In the genomic region with DNA sequence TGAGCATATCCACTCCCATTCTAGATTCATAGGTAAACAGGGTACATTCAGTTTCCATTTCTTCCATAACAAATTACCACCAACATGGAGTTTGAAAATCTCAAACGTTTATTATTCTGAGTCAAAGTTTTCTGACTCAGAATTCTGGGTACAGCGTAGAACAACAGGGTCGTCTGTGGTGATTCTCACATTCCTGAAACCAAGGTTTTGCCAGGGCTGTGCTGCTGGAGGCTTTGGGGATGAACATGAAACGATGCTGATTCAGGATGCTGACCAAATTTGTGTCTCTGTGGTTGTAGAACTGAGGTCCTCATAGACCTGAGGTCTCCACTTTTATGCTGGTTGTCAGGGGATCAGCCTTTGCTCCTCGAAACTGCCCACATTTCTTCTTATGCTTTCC, we compare ENCODE assay signal across 16 cellular contexts.
DNase-seq lines count a peak whose midpoint lies in the region; ATAC-seq and TF ChIP-seq lines count a peak whose summit lies in the region.
"Had no signal": no experiment of that assay in that cellular context is flagged by ENCODE, and none has a peak within 500 bp of the region (broad histone marks: within the 10 kb centered on the region; RNA-seq: fewer than 3 reads in every experiment).

No MANE protein-coding gene starts in this region.

- DNase-seq in activated T-cell treated with anti-CD3 and anti-CD28 coated beads, Interleukin-2, amount 50 U/mL, for 72 hours = no peak
- no peak for DNase-seq in activated T-cell treated with anti-CD3 and anti-CD28 coated beads for 4 hours
- DNase-seq in MM.1S = no peak
- peak; percentile 33 for DNase-seq in choroid plexus epithelial cell (ENCODE audit: low read depth)
- no peak for DNase-seq in NCI-H446 treated with DMSO at 0.1 percent for 48 hours (lab: John Stamatoyannopoulos, UW)
- DNase-seq in hypothalamus (lab: John Stamatoyannopoulos, UW) = no peak
- DNase-seq: 8988T, C1 segment of cervical spinal cord, HCEC 1CT, NCI-H1092 treated with DMSO at 0.1 percent for 48 hours, NCI-H1930, NCI-H2171 treated with DMSO at 0.1 percent for 48 hours, NCI-H510A, SHP77 treated with DMSO at 0.1 percent for 48 hours had no signal

- ATAC-seq in activated T-cell treated with anti-CD3 and anti-CD28 coated beads, Interleukin-2, amount 50 U/mL, for 72 hours (replicated peaks in 1 of 2) = peak; percentile 45 to 48
- no peak for ATAC-seq in GM18873 (IDR thresholded peaks at IDR 0.05; ENCODE audit: low FRiP score, unreplicated experiment)

- peaks cover 8% of the 10 kb centered on the region for H3F3A ChIP-seq in MM.1S (ENCODE audit: insufficient read depth, low read length)

- no peaks in the 10 kb centered on the region for H3K27me3 ChIP-seq in MM.1S (replicated peaks; ENCODE audit: insufficient read depth, low read length)
- no peaks in the 10 kb centered on the region for H3K27me3 ChIP-seq in skeletal muscle satellite cell (ENCODE audit: control insufficient read depth, insufficient read depth, low read length)

- TF ChIP-seq CTCF in MM.1S (IDR thresholded peaks at IDR 0.05; ENCODE audit: low read length) (no peak), choroid plexus epithelial cell (conservative IDR thresholded peaks at IDR 0.05; ENCODE audit: low read depth, low read length) (no peak)

- peaks cover 23% of the 10 kb centered on the region for H3K4me1 Mint-ChIP-seq in activated T-cell treated with anti-CD3 and anti-CD28 coated beads, Interleukin-2, amount 50 U/mL, for 72 hours (ENCODE audit: low read depth)

- H3K4me3 Mint-ChIP-seq in activated T-cell treated with anti-CD3 and anti-CD28 coated beads, Interleukin-2, amount 50 U/mL, for 72 hours = no peak overlapping the region

- no peaks in the 10 kb centered on the region for H3K79me2 ChIP-seq in MM.1S (ENCODE audit: low read length)

- H3K9me3 Mint-ChIP-seq in activated T-cell treated with anti-CD3 and anti-CD28 coated beads, Interleukin-2, amount 50 U/mL, for 72 hours = no peaks in the 10 kb centered on the region

- no peak overlapping the region for H3K27ac Mint-ChIP-seq in activated T-cell treated with anti-CD3 and anti-CD28 coated beads, Interleukin-2, amount 50 U/mL, for 72 hours

- H3K9me3 ChIP-seq in MM.1S (replicated peaks; ENCODE audit: insufficient read depth, low read length) = no peaks in the 10 kb centered on the region
- no peaks in the 10 kb centered on the region for H3K9me3 ChIP-seq in skeletal muscle satellite cell (replicated peaks; ENCODE audit: low read length)

- H3K27ac ChIP-seq in MM.1S (ENCODE audit: low read length) = no peak overlapping the region

- H3K4me2 ChIP-seq in MM.1S (ENCODE audit: low read depth, low read length) = peak overlapping the region; percentile 26; the same call in 1 of the 2 replicates
- H3K4me2 ChIP-seq in skeletal muscle satellite cell (ENCODE audit: low read length) = no peak overlapping the region

- H4K20me1 ChIP-seq in MM.1S (ENCODE audit: insufficient read depth, low read length) = no peaks in the 10 kb centered on the region

- H3K36me3 Mint-ChIP-seq in activated T-cell treated with anti-CD3 and anti-CD28 coated beads, Interleukin-2, amount 50 U/mL, for 72 hours (ENCODE audit: insufficient read depth in 2 of 2) = no peaks in the 10 kb centered on the region

- H3K4me3 ChIP-seq in MM.1S (ENCODE audit: low read length) = no peak overlapping the region
- no peak overlapping the region for H3K4me3 ChIP-seq in choroid plexus epithelial cell (ENCODE audit: low read depth, low read length)
- H3K4me3 ChIP-seq in skeletal muscle satellite cell (ENCODE audit: low read length) = no peak overlapping the region

- no peaks in the 10 kb centered on the region for H3K9me2 ChIP-seq in MM.1S (replicated peaks; ENCODE audit: insufficient read depth, low read length)

- no peaks in the 10 kb centered on the region for H3K27me3 Mint-ChIP-seq in activated T-cell treated with anti-CD3 and anti-CD28 coated beads, Interleukin-2, amount 50 U/mL, for 72 hours (ENCODE audit: low read depth)

- H3K36me3 ChIP-seq in MM.1S (replicated peaks; ENCODE audit: insufficient read depth, low read length) (no peaks in the 10 kb centered on the region), skeletal muscle satellite cell (ENCODE audit: insufficient read depth, low read length) (no peaks in the 10 kb centered on the region)

- H3K4me1 ChIP-seq in MM.1S (ENCODE audit: low read length) = peaks cover 10% of the 10 kb centered on the region; the same call in 1 of the 2 replicates
- peaks cover 39% of the 10 kb centered on the region for H3K4me1 ChIP-seq in skeletal muscle satellite cell (ENCODE audit: control insufficient read depth, insufficient read depth, low read length)

- peak overlapping the region; percentile 29; the same call in 1 of the 2 replicates for H2AFZ ChIP-seq in MM.1S (ENCODE audit: low read length)

- H3K9ac ChIP-seq in MM.1S (ENCODE audit: low read length) (no peak overlapping the region), skeletal muscle satellite cell (ENCODE audit: low read depth, low read length) (peak overlapping the region; percentile 0)
